ENCODE assay signal across 1 cellular context in genomic region chr19:12778905-12779161, GRCh38.
TF ChIP-seq lines count a peak whose summit lies in the region.

No MANE protein-coding gene starts in this region.

TF ChIP-seq in H1, 55 proteins besides CTCF, POLR2A, EP300 and RAD21:
- TF ChIP-seq CTBP2 (IDR thresholded peaks at IDR 0.05; ENCODE audit: borderline replicate concordance, insufficient read depth, insufficient read length, low read length) (peak; percentile 40), EZH2 (IDR thresholded peaks at IDR 0.05; ENCODE audit: low read depth, low read length, severe bottlenecking) (no peak), ATF3 (IDR thresholded peaks at IDR 0.05; ENCODE audit: insufficient read depth, low read depth, low read length) (no peak)
